17 cellular contexts compared by ENCODE assay signal in genomic region chr12:52185400-52185967, GRCh38. TPM values are rescaled to one million over a fixed set of nuclear protein-coding genes. Genes with fewer than 3 reads are reported as not detected.
DNase-seq lines count a peak whose midpoint lies in the region; ATAC-seq and TF ChIP-seq lines count a peak whose summit lies in the region.
"Had no signal": no experiment of that assay in that cellular context is flagged by ENCODE, and none has a peak within 500 bp of the region (broad histone marks: within the 10 kb centered on the region; RNA-seq: fewer than 3 reads in every experiment).

No MANE protein-coding gene starts in this region.

- H2AFZ ChIP-seq in HCT116 (ENCODE audit: low read depth, low read length, poor library complexity, severe bottlenecking) (no peak overlapping the region), OCI-LY7 (ENCODE audit: low read length) (no peak overlapping the region)

- H3K4me2 ChIP-seq in HCT116 (ENCODE audit: low read length), result peak overlapping the region; percentile 49
- H3K4me2 ChIP-seq in skeletal muscle satellite cell (ENCODE audit: low read length), result peak overlapping the region; percentile 2
- H3K4me2 ChIP-seq in OCI-LY7 (ENCODE audit: low read length), result no peak overlapping the region

- H3K9ac ChIP-seq in HCT116 (ENCODE audit: low read length) (no peak overlapping the region), skeletal muscle satellite cell (ENCODE audit: low read depth, low read length) (peak overlapping the region; percentile 28)

- H3K4me3 ChIP-seq in HCT116 (replicated peaks in 1 of 2; ENCODE audit: low read depth in 1 of 2, low read length in 2 of 2), result no peak overlapping the region
- no peak overlapping the region for H3K4me3 ChIP-seq in RWPE2 (ENCODE audit: severe bottlenecking)
- H3K4me3 ChIP-seq in skeletal muscle satellite cell (ENCODE audit: low read length), result no peak overlapping the region
- H3K4me3 ChIP-seq in OCI-LY7 (ENCODE audit: low read depth, low read length, poor library complexity, severe bottlenecking), result no peak overlapping the region
- H3K4me3 ChIP-seq in upper lobe of left lung, result no peak overlapping the region
- H3K4me3 ChIP-seq: ovary had no signal

- no peaks in the 10 kb centered on the region for H3K36me3 ChIP-seq in HCT116 (ENCODE audit: control insufficient read depth in 1 of 2, insufficient read depth in 2 of 2, low read length in 2 of 2)
- H3K36me3 ChIP-seq in RWPE2 (ENCODE audit: low read depth), result peaks cover 10% of the 10 kb centered on the region
- no peaks in the 10 kb centered on the region for H3K36me3 ChIP-seq in skeletal muscle satellite cell (ENCODE audit: insufficient read depth, low read length)
- H3K36me3 ChIP-seq in OCI-LY7 (ENCODE audit: insufficient read depth, low read length), result no peaks in the 10 kb centered on the region
- H3K36me3 ChIP-seq in upper lobe of left lung, result no peaks in the 10 kb centered on the region
- H3K36me3 ChIP-seq: ovary had no signal

- H3K9me3 ChIP-seq in HCT116 (ENCODE audit: control insufficient read depth in 1 of 2, insufficient read depth in 1 of 2, low read depth in 1 of 2, low read length in 2 of 2) (no peaks in the 10 kb centered on the region), RWPE2 (ENCODE audit: severe bottlenecking) (no peaks in the 10 kb centered on the region), skeletal muscle satellite cell (replicated peaks; ENCODE audit: low read length) (no peaks in the 10 kb centered on the region), OCI-LY7 (ENCODE audit: low read length) (no peaks in the 10 kb centered on the region), upper lobe of left lung (no peaks in the 10 kb centered on the region)
- H3K9me3 ChIP-seq: ovary had no signal

- H3K9me2 ChIP-seq in HCT116 (ENCODE audit: insufficient read depth), result no peaks in the 10 kb centered on the region
- no peaks in the 10 kb centered on the region for H3K9me2 ChIP-seq in OCI-LY7 (ENCODE audit: insufficient read depth, low read length)

- no peak for TF ChIP-seq CTCF in HCT116 (IDR thresholded peaks at IDR 0.05 in 2 of 3, conservative IDR thresholded peaks at IDR 0.05 in 1 of 3; ENCODE audit: borderline replicate concordance in 1 of 3, insufficient read depth in 1 of 3, low read depth in 2 of 3, low read length in 2 of 3)
- TF ChIP-seq CTCF in RWPE2 (IDR thresholded peaks at IDR 0.05; ENCODE audit: poor library complexity, severe bottlenecking), result no peak
- peak; percentile 19 for TF ChIP-seq CTCF in foreskin keratinocyte (conservative IDR thresholded peaks at IDR 0.05)
- TF ChIP-seq CTCF in OCI-LY7 (conservative IDR thresholded peaks at IDR 0.05; ENCODE audit: low read length), result no peak
- TF ChIP-seq CTCF in upper lobe of left lung (IDR thresholded peaks at IDR 0.05), result no peak

- WGBS in upper lobe of left lung, 2 donors, result 85 to 91% methylated on average over 16 of the region's 16 CpGs

- intact Hi-C loops in HCT116 (cut with micrococcal nuclease) (no loop called here), OCI-LY7 (cut with micrococcal nuclease; ENCODE audit: unreplicated experiment) (no loop called here)

- H3K27me3 ChIP-seq in HCT116 (ENCODE audit: insufficient read depth, low read length), result no peaks in the 10 kb centered on the region
- no peaks in the 10 kb centered on the region for H3K27me3 ChIP-seq in RWPE2 (ENCODE audit: insufficient read depth, poor library complexity, severe bottlenecking)
- no peaks in the 10 kb centered on the region for H3K27me3 ChIP-seq in foreskin keratinocyte
- no peaks in the 10 kb centered on the region for H3K27me3 ChIP-seq in skeletal muscle satellite cell (ENCODE audit: control insufficient read depth, insufficient read depth, low read length)
- no peaks in the 10 kb centered on the region for H3K27me3 ChIP-seq in upper lobe of left lung
- H3K27me3 ChIP-seq: ovary had no signal

- POLR2A ChIA-PET in HCT116 (lab: Charles Lee), result interaction anchor here (1.7 kb wide), 1 partner anchor 18 kb away, joined by 4 read pairs; no protein-coding TSS in a partner anchor
- POLR2A ChIA-PET in OCI-LY7 (lab: Charles Lee), result interaction anchor here (1.8 kb wide), 1 partner anchor 12 kb away, joined by 4 read pairs; no protein-coding TSS in a partner anchor

- DNase-seq in HCT116 (ENCODE audit: low read depth, low spot score) (no peak), RWPE2 (ENCODE audit: low spot score) (no peak), foreskin keratinocyte (no peak), OCI-LY7 (ENCODE audit: low spot score) (no peak), upper lobe of left lung (no peak), KBM-7 (no peak)
- DNase-seq: activated CD4-positive, alpha-beta T cell treated with anti-CD3 and anti-CD28 coated beads for 48 hours; activated naive CD4-positive, alpha-beta T cell; aorta; C1 segment of cervical spinal cord; NCI-H187; ovary; small intestine had no signal

- no peak for TF ChIP-seq POLR2A in HCT116 (IDR thresholded peaks at IDR 0.05; ENCODE audit: borderline replicate concordance, extremely low read depth, insufficient read depth, insufficient read length)
- no peak for TF ChIP-seq POLR2A in upper lobe of left lung (IDR thresholded peaks at IDR 0.05)

- no peak for TF ChIP-seq EP300 in upper lobe of left lung (IDR thresholded peaks at IDR 0.05)

- no peak for TF ChIP-seq RAD21 in HCT116 (IDR thresholded peaks at IDR 0.05; ENCODE audit: low read depth)

- RAD21 ChIA-PET in HCT116 (lab: Charles Lee; ENCODE audit: low non-redundant PET in 1 of 2, low total read pairs in 2 of 2, uncharacterized antibody in 2 of 2, unreplicated experiment in 2 of 2), result no interaction called here

- CTCF ChIA-PET in HCT116 (lab: Charles Lee) (interaction anchor here (1.6 to 1.7 kb wide), 3 partner anchors 10 to 37 kb away, joined by 3 to 7 read pairs (median 4); no protein-coding TSS in a partner anchor), OCI-LY7 (lab: Charles Lee; ENCODE audit: unreplicated experiment) (no interaction called here)

- H3K4me1 ChIP-seq in HCT116 (ENCODE audit: control insufficient read depth in 1 of 2, insufficient read depth in 2 of 2, low read length in 2 of 2) (peaks cover 45 to 92% of the 10 kb centered on the region in 2 experiments), RWPE2 (ENCODE audit: insufficient read depth, poor library complexity, severe bottlenecking) (peaks cover 61% of the 10 kb centered on the region), foreskin keratinocyte (peaks cover 37% of the 10 kb centered on the region), skeletal muscle satellite cell (ENCODE audit: control insufficient read depth, insufficient read depth, low read length) (peaks cover 82% of the 10 kb centered on the region), OCI-LY7 (ENCODE audit: insufficient read depth, low read length, poor library complexity, severe bottlenecking) (no peaks in the 10 kb centered on the region), upper lobe of left lung (peaks cover 10 to 48% (median 34%) of the 10 kb centered on the region in 4 donors)

- no peaks in the 10 kb centered on the region for H3K79me2 ChIP-seq in HCT116 (ENCODE audit: insufficient read depth, low read length)
- H3K79me2 ChIP-seq in OCI-LY7 (ENCODE audit: insufficient read depth, low read depth, low read length), result no peaks in the 10 kb centered on the region

- BruUV-seq in HCT116 (replicated peaks; lab: Mats Ljungman, UMichigan) (no TSS peak), OCI-LY7 (replicated peaks; lab: Mats Ljungman, UMichigan) (no TSS peak)

- in situ Hi-C loops in KBM-7 (cut with MboI; ENCODE audit: low pct_unique_long_range_greater_than_20kb, low sequenced_read_pairs), result no loop called here

- ATAC-seq in HCT116 (no peak), RWPE2 (ENCODE audit: low read depth) (no peak), foreskin keratinocyte (peak; percentile 5), upper lobe of left lung (ENCODE audit: low FRiP score in 2 of 2) (no peak), HG03159 (IDR thresholded peaks at IDR 0.05; ENCODE audit: unreplicated experiment) (no peak)
- ATAC-seq: left lobe of liver had no signal

- no peaks in the 10 kb centered on the region for H4K20me1 ChIP-seq in HCT116 (ENCODE audit: insufficient read depth)
- no peaks in the 10 kb centered on the region for H4K20me1 ChIP-seq in OCI-LY7 (ENCODE audit: insufficient read depth, low read length)

- H3K27ac ChIP-seq in HCT116 (ENCODE audit: low read depth, low read length), result no peak overlapping the region
- H3K27ac ChIP-seq in RWPE2 (ENCODE audit: poor library complexity, severe bottlenecking), result peak overlapping the region; percentile 92
- H3K27ac ChIP-seq in foreskin keratinocyte, result no peak overlapping the region
- H3K27ac ChIP-seq in OCI-LY7 (ENCODE audit: low read depth, low read length, poor library complexity, severe bottlenecking), result no peak overlapping the region
- peak overlapping the region in 1 of 4 donors; percentile 61 for H3K27ac ChIP-seq in upper lobe of left lung
- H3K27ac ChIP-seq: ovary had no signal

TF ChIP-seq in HCT116, 20 proteins besides CTCF, POLR2A, EP300 and RAD21 (continues in another document):
- TF ChIP-seq SP1 (IDR thresholded peaks at IDR 0.05; ENCODE audit: low read depth) (no peak), FOSL1 (IDR thresholded peaks at IDR 0.05; ENCODE audit: low read depth) (no peak), EGR1 (IDR thresholded peaks at IDR 0.05; ENCODE audit: low read depth) (no peak), ZNF274 (IDR thresholded peaks at IDR 0.05; ENCODE audit: low read depth, low read length) (no peak), ZFX (IDR thresholded peaks at IDR 0.05) (no peak), JUND (IDR thresholded peaks at IDR 0.05) (no peak), MAX (IDR thresholded peaks at IDR 0.05) (no peak), TCF7L2 (IDR thresholded peaks at IDR 0.05; ENCODE audit: borderline replicate concordance, extremely low read depth, insufficient read depth, insufficient read length) (no peak), CEBPB (IDR thresholded peaks at IDR 0.05; ENCODE audit: low read depth) (no peak), EZH2 (IDR thresholded peaks at IDR 0.05) (no peak)

RNA-seq across cellular contexts. Expression of gene KRT80, which starts 6.3 kb away (rescaled TPM):
- total RNA-seq in HCT116 (2021; ENCODE audit: unreplicated experiment) (8.8 TPM), foreskin keratinocyte (2.5 and 5.3 TPM in 2 replicates), OCI-LY7 (2022) (not detected in 2 replicates), upper lobe of left lung (10 to 100 TPM in 2 of 6 donors, 1 to 10 TPM in 4; 2.1 to 15.2 (median 6.6) TPM)
- 14.4 and 24.3 TPM in 2 replicates for polyA plus RNA-seq in HCT116 (2012)
- 2.2 and 4.1 TPM in 2 replicates for polyA plus RNA-seq in foreskin keratinocyte
- under 0.01 and 1.5 TPM in 2 replicates for total RNA-seq in skeletal muscle satellite cell (2012; rRNA removed)
- not detected in 2 replicates for total RNA-seq in OCI-LY7 (2014; rRNA removed; shearing (Covaris generic))
- total RNA-seq: frontal cortex had no signal

RNA-seq across cellular contexts. Expression of gene KRT7, which starts 47.6 kb away (rescaled TPM):
- 72.6 TPM for total RNA-seq in HCT116 (2021; ENCODE audit: unreplicated experiment)
- 96.4 and 207 TPM in 2 replicates for polyA plus RNA-seq in HCT116 (2012)
- total RNA-seq in foreskin keratinocyte, result 512 and 2,317 TPM in 2 replicates
- polyA plus RNA-seq in foreskin keratinocyte, result 509 and 2,315 TPM in 2 replicates
- total RNA-seq in skeletal muscle satellite cell (2012; rRNA removed), result 2.3 and 12.5 TPM in 2 replicates
- total RNA-seq in OCI-LY7 (2014; rRNA removed; shearing (Covaris generic)), result not detected in 2 replicates
- total RNA-seq in OCI-LY7 (2022), result 1.9 TPM in 1 of 2 replicates, not detected in the other
- 1,000 to 10,000 TPM in 2 of 6 donors, 100 to 1,000 TPM in 4; 247 to 1,279 (median 821) TPM for total RNA-seq in upper lobe of left lung
- total RNA-seq: frontal cortex had no signal

Comparison
In these comparisons a context has a peak if more than half of its experiments do, and no peak if none do; other contexts are left out.
1. RNA of gene KRT7, which starts 47.6 kb away (total RNA-seq): 247 to 1,279 TPM in upper lobe of left lung, 512 to 2,317 TPM in foreskin keratinocyte and 72.6 TPM in HCT116 (single experiment); 1.9 TPM in OCI-LY7; every median in the first group is over 10 times any median in the second.